In the genomic region with DNA sequence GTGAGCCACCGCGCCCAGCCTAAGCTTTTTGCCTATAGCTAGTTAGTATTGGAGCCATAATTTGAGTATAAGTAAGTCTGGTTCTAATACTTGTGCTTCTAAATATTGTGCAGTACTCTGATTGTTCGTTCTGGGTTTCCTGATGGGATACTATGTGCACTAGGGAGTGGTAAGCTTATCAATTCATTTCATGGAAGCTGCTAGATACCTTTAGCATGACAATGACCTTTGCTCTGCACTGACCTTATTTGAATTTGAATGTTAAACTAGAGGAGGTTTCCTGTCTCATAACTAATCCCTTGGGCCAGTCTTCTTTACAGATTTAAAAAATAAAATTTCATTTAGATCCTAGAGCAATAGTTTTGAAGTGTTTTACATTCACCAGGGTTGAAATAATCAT, we compare ENCODE assay signal across 9 cellular contexts.
"Had no signal": no experiment of that assay in that cellular context is flagged by ENCODE, and none has a peak within 500 bp of the region (broad histone marks: within the 10 kb centered on the region; RNA-seq: fewer than 3 reads in every experiment).

No MANE protein-coding gene starts in this region.

- H3K4me3 Mint-ChIP-seq: HFFc6, IgD-negative memory B cell had no signal

- DNase-seq: GOT3, H7, HFFc6, KBM-7 had no signal

- H3K27me3 Mint-ChIP-seq: IgD-negative memory B cell had no signal

- H3K9me3 ChIP-seq: HAP-1 had no signal

- H3K27ac ChIP-seq: KMS-11 had no signal

- ATAC-seq: HCT116, HepG2 had no signal

- H3K9ac ChIP-seq: KMS-11 had no signal

- H3K9me3 Mint-ChIP-seq: HFFc6, IgD-negative memory B cell had no signal

- H3K27ac Mint-ChIP-seq: HFFc6, IgD-negative memory B cell had no signal

- H3K4me3 ChIP-seq: HAP-1 had no signal

- H3K36me3 ChIP-seq: HAP-1 had no signal
